ENCODE assay signal across 8 cellular contexts in the genomic region with DNA sequence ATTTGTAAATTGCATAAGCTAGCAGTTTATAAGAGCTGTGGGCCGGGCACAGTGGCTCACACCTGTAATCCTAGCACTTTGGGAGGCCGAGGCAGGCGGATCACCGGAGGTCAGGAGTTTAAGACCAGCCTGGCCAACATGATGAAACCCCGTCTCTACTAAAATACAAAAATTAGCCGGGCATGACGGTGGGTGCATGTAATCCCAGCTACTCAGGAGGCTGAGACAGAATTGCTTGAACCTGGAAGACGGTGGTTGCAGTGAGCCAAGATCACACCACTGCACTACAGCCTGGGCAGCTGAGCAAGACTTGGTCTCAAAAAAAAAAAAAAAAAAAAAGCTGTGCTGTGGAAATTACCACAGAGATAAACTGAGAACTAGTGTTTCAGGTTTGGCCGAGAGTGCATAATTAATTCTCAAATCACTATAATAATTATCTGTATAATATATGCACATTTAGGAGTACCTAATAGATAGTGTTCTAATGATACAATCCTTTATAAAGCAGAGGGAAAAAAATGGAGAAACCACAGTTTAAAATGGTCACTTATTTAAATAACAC. TPM values are rescaled to one million over a fixed set of nuclear protein-coding genes. Genes with fewer than 3 reads are reported as not detected.
A peak's percentile ranks its signal among the peaks of the same experiment; 100 is the strongest.
DNase-seq lines count a peak whose midpoint lies in the region; ATAC-seq, FAIRE-seq and TF ChIP-seq lines count a peak whose summit lies in the region.
"Not testable (repeated sequence)": the region's sequence is repeated elsewhere in the genome, so short reads cannot be mapped to it uniquely, and the experiment has no call there.

No MANE protein-coding gene starts in this region.

- peak overlapping the region; percentile 30 to 71 (median 49) for H3K4me3 Mint-ChIP-seq in immature natural killer cell

- not testable (repeated sequence) for TF ChIP-seq EP300 in A549 (IDR thresholded peaks at IDR 0.05)

- not testable (repeated sequence) for DNase-seq in A549 (ENCODE audit: low read depth in 1 of 2, low spot score in 1 of 2); HEK293T (ENCODE audit: extremely low spot score); immature natural killer cell
- DNase-seq in Caki2 (ENCODE audit: low read depth) (peak; percentile 49), renal cortical epithelial cell (ENCODE audit: low read depth) (peak; percentile 44)

- in situ Hi-C loops in Caki2 (cut with HindIII; ENCODE audit: low pct_unique_long_range_greater_than_20kb, low sequenced_read_pairs), result not testable (repeated sequence)

- H3K4me2 ChIP-seq in A549 (peak overlapping the region; percentile 95), Loucy (ENCODE audit: low read depth, low read length, poor library complexity, severe bottlenecking) (peak overlapping the region; percentile 56), SU-DHL-6 (ENCODE audit: low read depth, low read length, poor library complexity, severe bottlenecking) (peak overlapping the region; percentile 71)

- H3K36me3 ChIP-seq in Loucy (ENCODE audit: insufficient read depth, low read length); SU-DHL-6 (ENCODE audit: low read length): not testable (repeated sequence)

- not testable (repeated sequence) for H3K9ac ChIP-seq in Loucy (ENCODE audit: low read depth, low read length, poor library complexity, severe bottlenecking)
- H3K9ac ChIP-seq in SU-DHL-6 (ENCODE audit: low read length), result peak overlapping the region; percentile 25; the same call in 1 of the 2 replicates

- H3K9me3 Mint-ChIP-seq in immature natural killer cell, result not testable (repeated sequence)

- not testable (repeated sequence) for H3K27me3 ChIP-seq in Loucy (ENCODE audit: insufficient read depth, low read length, poor library complexity, severe bottlenecking); SU-DHL-6 (ENCODE audit: low read length)

- H3K79me2 ChIP-seq in Loucy (ENCODE audit: insufficient read depth, low read length) (peaks cover 36% of the 10 kb centered on the region), SU-DHL-6 (ENCODE audit: insufficient read depth, low read length) (peaks cover 48% of the 10 kb centered on the region)

- H3K27ac ChIP-seq in A549, result peak overlapping the region; percentile 77 to 80; a peak in 5 of 6 replicates
- peak overlapping the region; percentile 47; the same call in 1 of the 2 replicates for H3K27ac ChIP-seq in SU-DHL-6 (ENCODE audit: low read depth, low read length)

- not testable (repeated sequence) for H3K9me2 ChIP-seq in Loucy (replicated peaks; ENCODE audit: low read depth, low read length); SU-DHL-6 (replicated peaks; ENCODE audit: insufficient read depth, low read length)

- 46% methylated on average over 9 of the region's 9 CpGs for WGBS in A549 (ENCODE audit: missing lambda C conversion rate)

- not testable (repeated sequence) for H3F3A ChIP-seq in Loucy (ENCODE audit: low read depth)
- H3F3A ChIP-seq in SU-DHL-6 (ENCODE audit: insufficient read depth), result peaks cover 18% of the 10 kb centered on the region

- not testable (repeated sequence) for ATAC-seq in A549

- not testable (repeated sequence) for TF ChIP-seq CTCF in A549 (IDR thresholded peaks at IDR 0.05); Loucy (conservative IDR thresholded peaks at IDR 0.05; ENCODE audit: low read length); SU-DHL-6 (IDR thresholded peaks at IDR 0.05; ENCODE audit: insufficient read depth, low read length, poor library complexity, severe bottlenecking)

- TF ChIP-seq RAD21 in A549 (conservative IDR thresholded peaks at IDR 0.05 in 1 of 2, IDR thresholded peaks at IDR 0.05 in 1 of 2), result not testable (repeated sequence)

- H3K36me3 Mint-ChIP-seq in immature natural killer cell, result peaks cover 7 to 11% (median 8%) of the 10 kb centered on the region in 3 donors

- not testable (repeated sequence) for TF ChIP-seq POLR2A in A549 (IDR thresholded peaks at IDR 0.05; ENCODE audit: low read length)

- not testable (repeated sequence) for H3K9me3 ChIP-seq in A549; Loucy (ENCODE audit: insufficient read depth, low read depth, low read length); SU-DHL-6 (ENCODE audit: insufficient read depth, low read length)

- peak overlapping the region in 4 of 6 donors; percentile 5 to 46 (median 35) for H3K27ac Mint-ChIP-seq in immature natural killer cell

- H3K4me3 ChIP-seq in A549; SU-DHL-6 (ENCODE audit: insufficient read depth, low read length, poor library complexity, severe bottlenecking): not testable (repeated sequence)
- H3K4me3 ChIP-seq in Loucy (ENCODE audit: low read length, poor library complexity, severe bottlenecking), result peak overlapping the region; percentile 23

- not testable (repeated sequence) for H2AFZ ChIP-seq in Loucy (ENCODE audit: low read length); SU-DHL-6 (ENCODE audit: low read depth, low read length, severe bottlenecking)

- POLR2A ChIA-PET in A549 (lab: Yijun Ruan, JAX), result interaction anchor here (0.6 kb wide), 2 partner anchors 13 to 94 kb away, joined by 3 read pairs; no protein-coding TSS in a partner anchor
- POLR2A ChIA-PET in HEK293T (lab: Yijun Ruan, JAX), result not testable (repeated sequence)

- H4K20me1 ChIP-seq in Loucy (ENCODE audit: insufficient read depth, low read length, poor library complexity, severe bottlenecking); SU-DHL-6 (ENCODE audit: low read depth, low read length): not testable (repeated sequence)

- peaks cover 55% of the 10 kb centered on the region for H3K4me1 ChIP-seq in A549
- not testable (repeated sequence) for H3K4me1 ChIP-seq in Loucy (ENCODE audit: insufficient read depth, low read length, poor library complexity, severe bottlenecking)

- not testable (repeated sequence) for FAIRE-seq in A549 (lab: Jason Lieb, UNC)
- FAIRE-seq in colon (lab: Jason Lieb, UNC), result peak; percentile 14

- H3K4me1 Mint-ChIP-seq in immature natural killer cell, result peaks cover 57 to 70% of the 10 kb centered on the region in 2 donors

- peaks cover 2 to 11% (median 7%) of the 10 kb centered on the region in 3 donors for H3K27me3 Mint-ChIP-seq in immature natural killer cell (ENCODE audit: low read depth in 3 of 3)

- CTCF ChIA-PET in A549 (lab: Yijun Ruan, JAX), result interaction anchor here (0.6 to 3.6 kb wide), 3 partner anchors 12 to 120 kb away, joined by 3 to 14 read pairs (median 3); no protein-coding TSS in a partner anchor
- CTCF ChIA-PET in HEK293T (lab: Yijun Ruan, JAX), result interaction anchor here (0.6 to 1.1 kb wide), 2 partner anchors 13 to 150 kb away, joined by 3 to 5 read pairs; no protein-coding TSS in a partner anchor

TF ChIP-seq in HEK293T, 16 proteins besides CTCF, POLR2A, EP300 and RAD21:
- TF ChIP-seq ZNF384 (IDR thresholded peaks at IDR 0.05), result peak; percentile 56; the same call in 1 of the 2 replicates

RNA-seq across cellular contexts. Expression of gene ACBD5, which starts 3.9 kb away (rescaled TPM):
- polyA plus RNA-seq in A549 (2011; rRNA removed) (42.0 and 55.8 TPM in 2 replicates), A549 (2017; fragmentation: RNase III; extraction: RNeasy Plus Mini Kit Qiagen cat#74134 plus additional on column Dnase treatment) (31.6 to 36.8 TPM (median 35.9 TPM) in 3 replicates), immature natural killer cell (10 to 100 TPM; 18.4 to 31.5 (median 24.8) TPM)
- polyA plus RNA-seq in A549 (2012; cell fraction: cytosol; rRNA removed), result 10.6 and 11.4 TPM in 2 replicates
- 4.4 and 6.0 TPM in 2 replicates for polyA plus RNA-seq in A549 (2012; cell fraction: nucleus; rRNA removed)
- polyA minus RNA-seq in A549 (2011; rRNA and poly(A)+ RNA removed), result 15.4 and 16.0 TPM in 2 replicates
- total RNA-seq in Caki2 (2014; rRNA removed; shearing (Covaris generic); ENCODE audit: low replicate concordance), result 47.1 and 52.6 TPM in 2 replicates
- 44.8 and 61.4 TPM in 2 replicates for total RNA-seq in renal cortical epithelial cell
